25 cellular contexts compared by ENCODE assay signal in the genomic region with DNA sequence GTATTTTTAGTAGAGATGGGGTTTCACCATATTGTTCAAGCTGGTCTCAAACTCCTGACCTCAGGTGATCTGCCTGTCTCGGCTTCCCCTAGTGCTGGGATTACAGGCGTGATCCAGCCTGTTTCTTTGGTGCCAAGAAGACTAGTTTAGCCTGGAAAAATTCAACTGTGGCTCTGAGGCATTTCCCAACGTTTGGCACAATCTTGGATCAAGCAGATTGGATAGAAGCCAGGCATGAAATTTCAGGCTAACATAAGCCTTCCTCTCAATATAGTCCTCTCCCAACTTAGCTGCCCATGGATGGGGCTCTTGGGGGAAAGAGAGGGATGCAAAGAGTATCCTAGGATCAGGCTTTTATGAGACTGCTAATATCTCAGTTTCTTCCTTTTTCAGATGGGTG. TPM values are rescaled to one million over a fixed set of nuclear protein-coding genes. Genes with fewer than 3 reads are reported as not detected.
DNase-seq lines count a peak whose midpoint lies in the region; ATAC-seq, FAIRE-seq and TF ChIP-seq lines count a peak whose summit lies in the region.
"Had no signal": no experiment of that assay in that cellular context is flagged by ENCODE, and none has a peak within 500 bp of the region (broad histone marks: within the 10 kb centered on the region; RNA-seq: fewer than 3 reads in every experiment).

No MANE protein-coding gene starts in this region.

- POLR2A ChIA-PET in A549 (lab: Yijun Ruan, JAX), result no interaction called here

- peak; percentile 48 to 53 for ATAC-seq in A549
- ATAC-seq in memory B cell (ENCODE audit: low read depth), result no peak
- no peak for ATAC-seq in HG03571 (IDR thresholded peaks at IDR 0.05; ENCODE audit: unreplicated experiment)
- ATAC-seq: stimulated activated naive CD8-positive, alpha-beta T cell treated with anti-CD3 and anti-CD28 coated beads, Interleukin-15, amount 100 ng/mL, for 72 hours; upper lobe of right lung had no signal

- CTCF ChIA-PET in A549 (lab: Yijun Ruan, JAX), result interaction anchor here (1.2 to 1.6 kb wide), 2 partner anchors 16 to 64 kb away, joined by 3 to 4 read pairs; no protein-coding TSS in a partner anchor

- H3K9me3 Mint-ChIP-seq in activated naive CD8-positive, alpha-beta T cell treated with anti-CD3 and anti-CD28 coated beads for 36 hours, result peaks cover 8% of the 10 kb centered on the region
- no peaks in the 10 kb centered on the region for H3K9me3 Mint-ChIP-seq in memory B cell
- H3K9me3 Mint-ChIP-seq: stimulated activated naive CD8-positive, alpha-beta T cell treated with anti-CD3 and anti-CD28 coated beads, Interleukin-15, amount 100 ng/mL, for 72 hours had no signal

- H3K27me3 Mint-ChIP-seq in activated naive CD8-positive, alpha-beta T cell treated with anti-CD3 and anti-CD28 coated beads for 36 hours, result no peaks in the 10 kb centered on the region
- no peaks in the 10 kb centered on the region for H3K27me3 Mint-ChIP-seq in memory B cell
- H3K27me3 Mint-ChIP-seq: naive B cell; stimulated activated naive CD8-positive, alpha-beta T cell treated with anti-CD3 and anti-CD28 coated beads, Interleukin-15, amount 100 ng/mL, for 72 hours had no signal

- TF ChIP-seq RAD21 in A549 (conservative IDR thresholded peaks at IDR 0.05 in 1 of 2, IDR thresholded peaks at IDR 0.05 in 1 of 2), result no peak

- peak overlapping the region; percentile 61 for H3K27ac Mint-ChIP-seq in activated naive CD8-positive, alpha-beta T cell treated with anti-CD3 and anti-CD28 coated beads for 36 hours
- peak overlapping the region; percentile 39 for H3K27ac Mint-ChIP-seq in memory B cell
- H3K27ac Mint-ChIP-seq: stimulated activated naive CD8-positive, alpha-beta T cell treated with anti-CD3 and anti-CD28 coated beads, Interleukin-15, amount 100 ng/mL, for 72 hours had no signal

- 50% methylated on average over 3 of the region's 3 CpGs for WGBS in A549 (ENCODE audit: missing lambda C conversion rate)

- TF ChIP-seq POLR2A in A549 (IDR thresholded peaks at IDR 0.05; ENCODE audit: low read length), result no peak

- H3K4me3 ChIP-seq in A549 (no peak overlapping the region), AG10803 (ENCODE audit: low read length) (no peak overlapping the region)
- H3K4me3 ChIP-seq: adrenal gland, skin epidermis, upper lobe of right lung had no signal

- DNase-seq in A549 (ENCODE audit: low read depth in 1 of 2, low spot score in 1 of 2), result peak in 1 of 2 experiments; percentile 43
- peak; percentile 71 for DNase-seq in AG10803 (ENCODE audit: low read depth)
- DNase-seq in activated naive CD8-positive, alpha-beta T cell treated with anti-CD3 and anti-CD28 coated beads for 36 hours, result no peak
- DNase-seq in memory B cell (ENCODE audit: low spot score in 2 of 2), result no peak
- DNase-seq in NCI-H2196 treated with DMSO at 0.1 percent for 48 hours (lab: John Stamatoyannopoulos, UW; ENCODE audit: unreplicated experiment), result no peak
- no peak for DNase-seq in GM19238 (ENCODE audit: insufficient read length, low spot score)
- no peak for DNase-seq in NK-92 (lab: John Stamatoyannopoulos, UW; ENCODE audit: unreplicated experiment)
- DNase-seq: activated CD4-positive, CD25-positive, alpha-beta regulatory T cell treated with anti-CD3 and anti-CD28 coated beads, Interleukin-2, amount 50 U/mL, for 72 hours; dermis blood vessel endothelial cell; foreskin melanocyte; islet precursor cell; KG1; MV-4-11; naive B cell; NCI-H2029 treated with DMSO at 0.1 percent for 48 hours; NCI-H446 treated with DMSO at 0.1 percent for 48 hours; RPMI8226; stimulated activated naive CD8-positive, alpha-beta T cell treated with anti-CD3 and anti-CD28 coated beads, Interleukin-15, amount 100 ng/mL, for 72 hours; upper lobe of right lung had no signal

- peaks cover 62% of the 10 kb centered on the region for H3K36me3 Mint-ChIP-seq in activated naive CD8-positive, alpha-beta T cell treated with anti-CD3 and anti-CD28 coated beads for 36 hours
- peaks cover 26% of the 10 kb centered on the region for H3K36me3 Mint-ChIP-seq in memory B cell

- TF ChIP-seq CTCF in A549 (IDR thresholded peaks at IDR 0.05), result no peak
- TF ChIP-seq CTCF in AG10803 (conservative IDR thresholded peaks at IDR 0.05; ENCODE audit: low read length), result no peak

- FAIRE-seq in A549 (lab: Jason Lieb, UNC), result no peak
- FAIRE-seq: endothelial cell of umbilical vein had no signal

- peak overlapping the region; percentile 67 for H3K4me2 ChIP-seq in A549

- peaks cover 49% of the 10 kb centered on the region for H3K4me1 Mint-ChIP-seq in activated naive CD8-positive, alpha-beta T cell treated with anti-CD3 and anti-CD28 coated beads for 36 hours
- peaks cover 18% of the 10 kb centered on the region for H3K4me1 Mint-ChIP-seq in memory B cell

- no peak overlapping the region for H3K4me3 Mint-ChIP-seq in activated naive CD8-positive, alpha-beta T cell treated with anti-CD3 and anti-CD28 coated beads for 36 hours
- H3K4me3 Mint-ChIP-seq in memory B cell, result no peak overlapping the region
- H3K4me3 Mint-ChIP-seq: naive B cell; stimulated activated naive CD8-positive, alpha-beta T cell treated with anti-CD3 and anti-CD28 coated beads, Interleukin-15, amount 100 ng/mL, for 72 hours had no signal

- no peaks in the 10 kb centered on the region for H3K9me3 ChIP-seq in A549
- H3K9me3 ChIP-seq: adrenal gland, upper lobe of right lung had no signal

- H3K4me1 ChIP-seq in A549, result peaks cover 47% of the 10 kb centered on the region
- H3K4me1 ChIP-seq: parathyroid adenoma, upper lobe of right lung had no signal

- H3K27ac ChIP-seq in A549, result peak overlapping the region; percentile 90 to 95
- H3K27ac ChIP-seq: parathyroid adenoma, upper lobe of right lung had no signal

- TF ChIP-seq EP300 in A549 (IDR thresholded peaks at IDR 0.05), result no peak; a peak in 1 of 5 replicates

TF ChIP-seq in A549, 52 proteins besides CTCF, POLR2A, EP300 and RAD21:
- TF ChIP-seq EHF (CRISPR knock-in tag; IDR thresholded peaks at IDR 0.05) (no peak), CEBPB (IDR thresholded peaks at IDR 0.05) (peak in 1 of 2 experiments; percentile 41; a peak in 2 of 4 replicates), JUNB (IDR thresholded peaks at IDR 0.05) (no peak), TFCP2L1 (CRISPR knock-in tag; IDR thresholded peaks at IDR 0.05) (no peak)

RNA-seq across cellular contexts. Expression of gene APBB1IP, which starts 53.8 kb away (rescaled TPM):
- polyA plus RNA-seq in A549 (2011; rRNA removed), result 0.96 and 1.2 TPM in 2 replicates
- polyA plus RNA-seq in A549 (2012; cell fraction: cytosol; rRNA removed), result 0.58 and 0.69 TPM in 2 replicates
- polyA plus RNA-seq in A549 (2012; cell fraction: nucleus; rRNA removed), result 0.74 and 0.97 TPM in 2 replicates
- polyA plus RNA-seq in A549 (2017; fragmentation: RNase III; extraction: RNeasy Plus Mini Kit Qiagen cat#74134 plus additional on column Dnase treatment), result 6.6 to 9.2 TPM (median 7.5 TPM) in 3 replicates
- polyA minus RNA-seq in A549 (2011; rRNA and poly(A)+ RNA removed), result 1.1 and 1.2 TPM in 2 replicates
- total RNA-seq in activated naive CD8-positive, alpha-beta T cell treated with anti-CD3 and anti-CD28 coated beads for 36 hours, result 10 to 100 TPM; 66.3 to 68.0 TPM
- total RNA-seq: endothelial cell of umbilical vein, H4 had no signal
- polyA plus RNA-seq: endothelial cell of umbilical vein had no signal

Comparison
In these comparisons a context has a peak if more than half of its experiments do, and no peak if none do; other contexts are left out.
1. ATAC-seq: peak in A549 (2 of 2); none in memory B cell (single experiment) and HG03571 (single experiment).